8 cellular contexts compared by ENCODE assay signal in genomic region chr1:111202707-111203623, GRCh38. TPM values are rescaled to one million over a fixed set of nuclear protein-coding genes. Genes with fewer than 3 reads are reported as not detected.
A peak's percentile ranks its signal among the peaks of the same experiment; 100 is the strongest.
DNase-seq lines count a peak whose midpoint lies in the region; ATAC-seq, FAIRE-seq and TF ChIP-seq lines count a peak whose summit lies in the region.

No MANE protein-coding gene starts in this region.

- intact Hi-C loops in Calu3 (cut with micrococcal nuclease; ENCODE audit: unreplicated experiment) (loop anchor here (2.0 kb wide), 1 partner anchor 62 kb away; the partner anchor contains the start of genes CEPT1 and DRAM2), GM12878 (cut with micrococcal nuclease; ENCODE audit: unreplicated experiment) (loop anchor here (1.0 to 5.0 kb wide), 4 partner anchors 18 to 414 kb away; partner anchors contain the start of genes CD53 and RAP1A), natural killer cell (cut with micrococcal nuclease) (loop anchor here (5.0 to 10.0 kb wide), 3 partner anchors 61 to 552 kb away; partner anchors contain the start of genes CEPT1, DDX20 and DRAM2)

- FAIRE-seq in GM12878 (lab: Jason Lieb, UNC): no peak

- H3K4me3 Mint-ChIP-seq in Calu3 (ENCODE audit: low read depth, unreplicated experiment) (peak overlapping the region; percentile 56), natural killer cell (peak overlapping the region; percentile 94)

- ATAC-seq in HG03354 (IDR thresholded peaks at IDR 0.05; ENCODE audit: poor library complexity, severe bottlenecking, unreplicated experiment) (peak; percentile 15), GM12878 (peak; percentile 1), natural killer cell (no peak)

- peak overlapping the region; percentile 92 for H3K27ac ChIP-seq in GM12878 (ENCODE audit: control insufficient read depth, insufficient read depth)

- H3K27me3 ChIP-seq in GM12878 (replicated peaks in 1 of 2; ENCODE audit: control insufficient read depth in 2 of 2, insufficient read depth in 2 of 2, low read length in 1 of 2): no peaks in the 10 kb centered on the region

- no peak overlapping the region for H2AFZ ChIP-seq in GM12878 (ENCODE audit: control insufficient read depth, low read depth, low read length)

- POLR2A ChIA-PET in GM12878 (lab: Charles Lee): interaction anchor here (1.1 to 12.8 kb wide), 5 partner anchors 9 to 17 kb away, joined by 3 to 371 read pairs (median 20); no protein-coding TSS in a partner anchor

- in situ Hi-C loops in GM12878 (cut with MboI): no loop called here

- H4K20me1 ChIP-seq in GM12878 (ENCODE audit: control insufficient read depth, insufficient read depth): no peaks in the 10 kb centered on the region

- CTCF ChIA-PET in Calu3 (lab: Charles Lee): interaction anchor here (0.6 to 0.8 kb wide), 4 partner anchors 52 to 956 kb away, joined by 3 read pairs; no protein-coding TSS in a partner anchor
- CTCF ChIA-PET in GM12878 (lab: Yijun Ruan, JAX): interaction anchor here (0.5 to 14.9 kb wide), 4 partner anchors 15 to 355 kb away, joined by 3 to 239 read pairs (median 6); no protein-coding TSS in a partner anchor

- peak overlapping the region; percentile 93 for H3K9ac ChIP-seq in GM12878 (ENCODE audit: control insufficient read depth, insufficient read depth, low read length)

- peaks cover 39% of the 10 kb centered on the region for H3K4me1 ChIP-seq in GM12878 (ENCODE audit: control insufficient read depth, insufficient read depth, low read length)

- 0% methylated on average over 4 of the region's 4 CpGs for WGBS in GM12878 (ENCODE audit: insufficient coverage, insufficient replicate concordance, low lambda C conversion rate, missing lambda C conversion rate)

- no peak for DNase-seq in Calu3
- no peak for DNase-seq in GM12878 (ENCODE audit: low read depth, low spot score)
- DNase-seq in natural killer cell: no peak
- no peak for DNase-seq in amniotic stem cell (lab: John Stamatoyannopoulos, UW)
- no peak for DNase-seq in mucosa of gallbladder (ENCODE audit: low spot score)
- no peak for DNase-seq in NCI-H524 treated with DMSO at 0.1 percent for 48 hours (lab: John Stamatoyannopoulos, UW)
- DNase-seq in NCI-H146 (lab: John Stamatoyannopoulos, UW): no peak

- TF ChIP-seq CTCF in Calu3 (IDR thresholded peaks at IDR 0.05; ENCODE audit: unreplicated experiment) (no peak), GM12878 (IDR thresholded peaks at IDR 0.05 in 2 of 3, conservative IDR thresholded peaks at IDR 0.05 in 1 of 3; ENCODE audit: control insufficient read depth in 2 of 3, extremely low read depth in 1 of 3, insufficient read depth in 1 of 3, low read depth in 3 of 3, low read length in 3 of 3) (peak; percentile 19 to 39 (median 30); a peak in 4 of 6 replicates), natural killer cell (IDR thresholded peaks at IDR 0.05) (no peak)

- TF ChIP-seq EP300 in GM12878 (IDR thresholded peaks at IDR 0.05; ENCODE audit: borderline replicate concordance in 1 of 2, control insufficient read depth in 1 of 2, low read depth in 2 of 2, low read length in 2 of 2): no peak

- H3K4me2 ChIP-seq in GM12878 (ENCODE audit: control insufficient read depth, insufficient read depth): peak overlapping the region; percentile 99

- RAD21 ChIA-PET in GM12878 (lab: Charles Lee; ENCODE audit: unreplicated experiment): interaction anchor here (0.7 to 15.0 kb wide), 11 partner anchors 10 to 328 kb away, joined by 3 to 542 read pairs (median 4); no protein-coding TSS in a partner anchor

- TF ChIP-seq RAD21 in GM12878 (IDR thresholded peaks at IDR 0.05; ENCODE audit: insufficient read depth, low read depth, low read length): no peak

- H3K36me3 Mint-ChIP-seq in Calu3 (ENCODE audit: insufficient read depth, unreplicated experiment) (peaks cover 34% of the 10 kb centered on the region), natural killer cell (no peaks in the 10 kb centered on the region)

- BruUV-seq in Calu3 (replicated peaks; lab: Mats Ljungman, UMichigan) (no TSS peak), GM12878 (replicated peaks; lab: Mats Ljungman, UMichigan) (TSS peak; percentile 19)

- H3K4me1 Mint-ChIP-seq in Calu3 (ENCODE audit: low read depth, unreplicated experiment): peaks cover 46% of the 10 kb centered on the region
- peaks cover 67 to 77% of the 10 kb centered on the region in 2 donors for H3K4me1 Mint-ChIP-seq in natural killer cell

- SMC1A ChIA-PET in GM12878 (lab: Charles Lee; ENCODE audit: uncharacterized antibody, unreplicated experiment): interaction anchor here (0.5 to 8.7 kb wide), 13 partner anchors 9 to 172 kb away, joined by 3 to 284 read pairs (median 8); no protein-coding TSS in a partner anchor

- no peaks in the 10 kb centered on the region for H3K27me3 Mint-ChIP-seq in Calu3 (ENCODE audit: unreplicated experiment)
- H3K27me3 Mint-ChIP-seq in natural killer cell (ENCODE audit: low read depth in 2 of 2): no peaks in the 10 kb centered on the region

- no peaks in the 10 kb centered on the region for H3K9me3 ChIP-seq in GM12878 (replicated peaks; ENCODE audit: control insufficient read depth, insufficient read depth, low read length)

- H3K79me2 ChIP-seq in GM12878 (ENCODE audit: control insufficient read depth, insufficient read depth, low read length): peaks cover 67% of the 10 kb centered on the region

- H3K27ac Mint-ChIP-seq in Calu3 (ENCODE audit: unreplicated experiment) (peak overlapping the region; percentile 68), natural killer cell (peak overlapping the region; percentile 91 to 95)

- peaks cover 0 to 5% of the 10 kb centered on the region in 2 experiments; a peak in 1 of 4 replicates for H3K36me3 ChIP-seq in GM12878 (ENCODE audit: control insufficient read depth in 2 of 2, insufficient read depth in 2 of 2, low read length in 1 of 2)

- H3K9me3 Mint-ChIP-seq in Calu3 (ENCODE audit: low read depth, unreplicated experiment) (no peaks in the 10 kb centered on the region), natural killer cell (no peaks in the 10 kb centered on the region)

- peak; percentile 65 for TF ChIP-seq POLR2A in GM12878 (IDR thresholded peaks at IDR 0.05; ENCODE audit: low read depth, low read length)

- H3K4me3 ChIP-seq in GM12878: peak overlapping the region; percentile 73

TF ChIP-seq in GM12878, 131 proteins besides CTCF, POLR2A, EP300 and RAD21 (continues in another document):
- TF ChIP-seq ZNF217 (IDR thresholded peaks at IDR 0.05) (no peak), HDAC2 (IDR thresholded peaks at IDR 0.05) (no peak), IRF3 (IDR thresholded peaks at IDR 0.05) (no peak), JUND (IDR thresholded peaks at IDR 0.05; ENCODE audit: low read depth, low read length) (no peak), RFX5 (IDR thresholded peaks at IDR 0.05; ENCODE audit: low read depth, low read length) (no peak), GATAD2B (conservative IDR thresholded peaks at IDR 0.05; ENCODE audit: low read depth) (peak; percentile 37; the same call in 1 of the 2 replicates), KAT2A (conservative IDR thresholded peaks at IDR 0.05; ENCODE audit: control insufficient read depth, low read depth, low read length) (no peak)

RNA-seq across cellular contexts. Expression of gene DENND2D, which starts 2.5 kb away (rescaled TPM):
- total RNA-seq in Calu3 (2022) (11.8 and 20.0 TPM in 2 replicates), GM12878 (2014; rRNA removed) (164 and 170 TPM in 2 replicates), GM12878 (2014; rRNA removed; fragmentation: Illumina TruSeq; extraction: Trizol) (187 and 196 TPM in 2 replicates), GM12878 (2021) (164 and 166 TPM in 2 replicates), natural killer cell (100 to 1,000 TPM; 203 to 297 (median 203) TPM), mucosa of gallbladder (42.8 TPM)
- 483 and 497 TPM in 2 replicates for total RNA-seq in GM12878 (2013; cell fraction: nucleolus; rRNA removed)
- polyA plus RNA-seq in GM12878 (2011; ENCODE audit: low read depth): 73.7 TPM
- polyA plus RNA-seq in GM12878 (2011; rRNA removed) (299 and 375 TPM in 2 replicates), GM12878 (2014; fragmentation: Illumina TruSeq; extraction: Trizol) (193 and 221 TPM in 2 replicates), GM12878 (2014; fragmentation: Nextera tagmentation; extraction: Ambion mirVana) (100 to 1,000 TPM; 149 to 200 TPM), GM12878 (2014; rRNA removed) (149 and 157 TPM in 2 replicates), GM12878 (2016; fragmentation: Nextera tagmentation; extraction: Ambion mirVana) (100 to 1,000 TPM; 162 to 179 TPM)
- polyA plus RNA-seq in GM12878 (2011; cell fraction: cytosol; rRNA removed): 278 and 313 TPM in 2 replicates
- 458 and 613 TPM in 2 replicates for polyA plus RNA-seq in GM12878 (2011; cell fraction: nucleus; rRNA removed)
- polyA plus RNA-seq in GM12878 (2012): 75.3 and 147 TPM in 2 replicates
- polyA minus RNA-seq in GM12878 (2011; rRNA and poly(A)+ RNA removed): 404 and 526 TPM in 2 replicates
- polyA minus RNA-seq in GM12878 (2011; cell fraction: cytosol; rRNA and poly(A)+ RNA removed): 128 and 168 TPM in 2 replicates
- polyA minus RNA-seq in GM12878 (2011; cell fraction: nucleus; rRNA and poly(A)+ RNA removed): 708 and 882 TPM in 2 replicates

RNA-seq across cellular contexts. Expression of gene CHI3L2, which starts 24.5 kb away (rescaled TPM):
- total RNA-seq in Calu3 (2022) (0.52 TPM in 1 of 2 replicates, not detected in the other), GM12878 (2014; rRNA removed) (92.1 and 115 TPM in 2 replicates), GM12878 (2014; rRNA removed; fragmentation: Illumina TruSeq; extraction: Trizol) (88.8 and 105 TPM in 2 replicates), GM12878 (2021) (72.1 and 95.0 TPM in 2 replicates), natural killer cell (10 to 100 TPM; 13.5 to 21.1 (median 17.0) TPM), mucosa of gallbladder (2.8 TPM)
- total RNA-seq in GM12878 (2013; cell fraction: nucleolus; rRNA removed): 87.3 and 102 TPM in 2 replicates
- polyA plus RNA-seq in GM12878 (2011; ENCODE audit: low read depth): 120 TPM
- polyA plus RNA-seq in GM12878 (2011; rRNA removed) (508 and 715 TPM in 2 replicates), GM12878 (2014; fragmentation: Illumina TruSeq; extraction: Trizol) (124 and 170 TPM in 2 replicates), GM12878 (2014; fragmentation: Nextera tagmentation; extraction: Ambion mirVana) (100 to 1,000 TPM; 151 to 216 TPM), GM12878 (2014; rRNA removed) (73.5 and 105 TPM in 2 replicates), GM12878 (2016; fragmentation: Nextera tagmentation; extraction: Ambion mirVana) (10 to 100 TPM; 37.1 to 39.3 TPM)
- 197 and 261 TPM in 2 replicates for polyA plus RNA-seq in GM12878 (2011; cell fraction: cytosol; rRNA removed)
- polyA plus RNA-seq in GM12878 (2011; cell fraction: nucleus; rRNA removed): 117 and 171 TPM in 2 replicates
- polyA plus RNA-seq in GM12878 (2012): 69.1 and 111 TPM in 2 replicates
- polyA minus RNA-seq in GM12878 (2011; rRNA and poly(A)+ RNA removed): 176 and 187 TPM in 2 replicates
- 36.6 and 47.4 TPM in 2 replicates for polyA minus RNA-seq in GM12878 (2011; cell fraction: cytosol; rRNA and poly(A)+ RNA removed)
- 123 and 150 TPM in 2 replicates for polyA minus RNA-seq in GM12878 (2011; cell fraction: nucleus; rRNA and poly(A)+ RNA removed)

Comparison
In these comparisons a context has a peak if more than half of its experiments do, and no peak if none do; other contexts are left out.
1. CTCF ChIP-seq: peak in GM12878 (3 of 3); none in Calu3 (single experiment) and natural killer cell (single experiment).
2. ATAC-seq: peak in HG03354 (single experiment) and GM12878 (single experiment); none in natural killer cell (0 of 3).